Comparison of ENCODE assay signal across 27 cellular contexts in the genomic region with DNA sequence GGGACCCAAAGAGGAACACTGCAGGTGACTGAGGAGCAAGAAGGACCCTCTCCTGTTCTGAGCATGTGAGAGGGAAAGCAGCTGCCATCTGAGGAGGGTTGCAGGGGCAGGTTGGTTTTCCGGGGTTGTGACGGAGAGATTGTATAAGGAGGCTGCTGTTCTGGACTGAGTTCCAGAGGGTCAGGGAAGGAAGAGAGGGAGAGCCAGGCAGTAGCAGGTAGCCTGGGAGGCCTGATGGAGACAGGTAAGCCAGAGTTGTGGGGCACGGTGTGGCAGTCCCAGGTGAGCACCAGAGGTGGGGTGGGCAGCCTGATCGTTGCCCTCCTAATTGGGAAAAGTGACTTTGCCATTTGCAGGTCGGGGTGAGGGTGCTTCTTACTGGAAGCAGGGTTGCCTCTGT.
DNase-seq lines count a peak whose midpoint lies in the region; ATAC-seq and TF ChIP-seq lines count a peak whose summit lies in the region.
"Had no signal": no experiment of that assay in that cellular context is flagged by ENCODE, and none has a peak within 500 bp of the region (broad histone marks: within the 10 kb centered on the region; RNA-seq: fewer than 3 reads in every experiment).

No MANE protein-coding gene starts in this region.

- H3K36me3 ChIP-seq in HEK293 (ENCODE audit: control insufficient read depth in 2 of 2, insufficient read depth in 1 of 2, low read length in 2 of 2): peaks cover 94 to 100% of the 10 kb centered on the region in 2 experiments

- H3K9me3 Mint-ChIP-seq in activated naive CD4-positive, alpha-beta T cell treated with anti-CD3 and anti-CD28 coated beads, Interleukin-2, amount 50 U/mL, for 24 hours: no peaks in the 10 kb centered on the region
- no peaks in the 10 kb centered on the region for H3K9me3 Mint-ChIP-seq in central memory CD8-positive, alpha-beta T cell
- no peaks in the 10 kb centered on the region for H3K9me3 Mint-ChIP-seq in stimulated activated naive B cell treated with anti-CD40 and anti-IgM and Interleukin-4, amounts not matched to agents 10 μg/mL and 1 μg/mL and 100 μg/mL, for 72 hours

- no peak overlapping the region for H3K27ac ChIP-seq in HEK293 (ENCODE audit: extremely low read depth, low read depth, low read length)
- H3K27ac ChIP-seq: lower lobe of right lung, neutrophil, prostate gland, upper lobe of right lung, WERI-Rb-1 had no signal

- peaks cover 33% of the 10 kb centered on the region for H3K36me3 Mint-ChIP-seq in activated naive CD4-positive, alpha-beta T cell treated with anti-CD3 and anti-CD28 coated beads, Interleukin-2, amount 50 U/mL, for 24 hours
- peaks cover 82% of the 10 kb centered on the region for H3K36me3 Mint-ChIP-seq in central memory CD8-positive, alpha-beta T cell (ENCODE audit: insufficient read depth)
- H3K36me3 Mint-ChIP-seq in stimulated activated naive B cell treated with anti-CD40 and anti-IgM and Interleukin-4, amounts not matched to agents 10 μg/mL and 1 μg/mL and 100 μg/mL, for 72 hours: peaks cover 46 to 56% of the 10 kb centered on the region in 2 donors

- H3K27ac Mint-ChIP-seq in activated naive CD4-positive, alpha-beta T cell treated with anti-CD3 and anti-CD28 coated beads, Interleukin-2, amount 50 U/mL, for 24 hours: peak overlapping the region; percentile 83
- peak overlapping the region; percentile 79 for H3K27ac Mint-ChIP-seq in central memory CD8-positive, alpha-beta T cell (ENCODE audit: low read depth)
- H3K27ac Mint-ChIP-seq in stimulated activated naive B cell treated with anti-CD40 and anti-IgM and Interleukin-4, amounts not matched to agents 10 μg/mL and 1 μg/mL and 100 μg/mL, for 72 hours: peak overlapping the region; percentile 73

- no peak overlapping the region for H3K4me3 Mint-ChIP-seq in activated naive CD4-positive, alpha-beta T cell treated with anti-CD3 and anti-CD28 coated beads, Interleukin-2, amount 50 U/mL, for 24 hours
- H3K4me3 Mint-ChIP-seq in central memory CD8-positive, alpha-beta T cell: no peak overlapping the region
- H3K4me3 Mint-ChIP-seq in stimulated activated naive B cell treated with anti-CD40 and anti-IgM and Interleukin-4, amounts not matched to agents 10 μg/mL and 1 μg/mL and 100 μg/mL, for 72 hours: no peak overlapping the region

- peaks cover 17% of the 10 kb centered on the region for H3K4me1 Mint-ChIP-seq in activated naive CD4-positive, alpha-beta T cell treated with anti-CD3 and anti-CD28 coated beads, Interleukin-2, amount 50 U/mL, for 24 hours
- peaks cover 12% of the 10 kb centered on the region for H3K4me1 Mint-ChIP-seq in central memory CD8-positive, alpha-beta T cell
- H3K4me1 Mint-ChIP-seq in stimulated activated naive B cell treated with anti-CD40 and anti-IgM and Interleukin-4, amounts not matched to agents 10 μg/mL and 1 μg/mL and 100 μg/mL, for 72 hours: peaks cover 0 to 4% of the 10 kb centered on the region in 2 donors

- POLR2A ChIA-PET in HEK293 (lab: Yijun Ruan, JAX): interaction anchor here (3.0 kb wide), 1 partner anchor 9 kb away, joined by 14 read pairs; a partner anchor contains a TSS

- TF ChIP-seq CTCF in HEK293 (tag by site-specific recombination; IDR thresholded peaks at IDR 0.05): no peak

- H3K9me3 ChIP-seq in HEK293 (ENCODE audit: control insufficient read depth, insufficient read depth, low read depth, low read length): no peaks in the 10 kb centered on the region
- H3K9me3 ChIP-seq: BE2C, lower lobe of right lung, mucosa of descending colon, prostate gland, upper lobe of right lung had no signal

- no peak overlapping the region for H3K4me3 ChIP-seq in HEK293 (ENCODE audit: low read depth, low read length)
- H3K4me3 ChIP-seq: lower lobe of right lung, mucosa of descending colon, prostate gland, upper lobe of right lung had no signal

- CTCF ChIA-PET in HEK293 (lab: Yijun Ruan, JAX): interaction anchor here (2.6 kb wide), 1 partner anchor 24 kb away, joined by 7 read pairs; no protein-coding TSS in a partner anchor

- no peak for ATAC-seq in central memory CD8-positive, alpha-beta T cell (replicated peaks; ENCODE audit: extremely low read depth, poor library complexity, severe bottlenecking)
- no peak for ATAC-seq in stimulated activated naive B cell treated with anti-CD40 and anti-IgM and Interleukin-4, amounts not matched to agents 10 μg/mL and 1 μg/mL and 100 μg/mL, for 72 hours (replicated peaks)
- ATAC-seq in GM19328 (IDR thresholded peaks at IDR 0.05; ENCODE audit: unreplicated experiment): no peak
- ATAC-seq in HG03439 (IDR thresholded peaks at IDR 0.05; ENCODE audit: unreplicated experiment): no peak
- ATAC-seq in HG03108 (IDR thresholded peaks at IDR 0.05; ENCODE audit: unreplicated experiment): no peak
- ATAC-seq: lower lobe of right lung, mucosa of descending colon, Right ventricle myocardium inferior, upper lobe of right lung had no signal

- no peak for DNase-seq in activated naive CD4-positive, alpha-beta T cell (lab: John Stamatoyannopoulos, UW)
- DNase-seq in central memory CD8-positive, alpha-beta T cell (ENCODE audit: low spot score in 2 of 2): no peak
- no peak for DNase-seq in stimulated activated naive B cell treated with anti-CD40 and anti-IgM and Interleukin-4, amounts not matched to agents 10 μg/mL and 1 μg/mL and 100 μg/mL, for 72 hours
- DNase-seq: activated CD4-positive, alpha-beta T cell treated with anti-CD3 and anti-CD28 coated beads, Interleukin-2, amount 50 U/mL, for 1 hour; activated naive CD4-positive, alpha-beta T cell treated with Interleukin-2 at 50 U/mL for 16 hours; aorta; BE2C; DND-41; IMR-90; kidney glomerular epithelial cell; lower lobe of right lung; mucosa of descending colon; NCI-H1105 treated with DMSO at 0.1 percent for 48 hours; NCI-H2029 treated with DMSO at 0.1 percent for 48 hours; NCI-H226; NCI-H774; T-helper 9 cell; upper lobe of right lung; WERI-Rb-1 had no signal

- peaks cover 3% of the 10 kb centered on the region; the same call in 1 of the 2 replicates for H3K4me1 ChIP-seq in HEK293 (ENCODE audit: control insufficient read depth, insufficient read depth, low read length)
- H3K4me1 ChIP-seq: lower lobe of right lung, prostate gland, upper lobe of right lung had no signal

- no peaks in the 10 kb centered on the region for H3K27me3 Mint-ChIP-seq in activated naive CD4-positive, alpha-beta T cell treated with anti-CD3 and anti-CD28 coated beads, Interleukin-2, amount 50 U/mL, for 24 hours
- H3K27me3 Mint-ChIP-seq in central memory CD8-positive, alpha-beta T cell: no peaks in the 10 kb centered on the region
- no peaks in the 10 kb centered on the region for H3K27me3 Mint-ChIP-seq in stimulated activated naive B cell treated with anti-CD40 and anti-IgM and Interleukin-4, amounts not matched to agents 10 μg/mL and 1 μg/mL and 100 μg/mL, for 72 hours

TF ChIP-seq in HEK293, 187 proteins besides CTCF, POLR2A, EP300 and RAD21:
- TF ChIP-seq ZBTB48 (tag by site-specific recombination; IDR thresholded peaks at IDR 0.05): no peak
- 0 out of 2 replicates have a peak, but pooled peaks have one; percentile 25 for TF ChIP-seq ZNF600 (tag by site-specific recombination; IDR thresholded peaks at IDR 0.05)
